ENCODE assay signal across 8 cellular contexts in genomic region chr1:7960867-7961198, GRCh38. TPM values are rescaled to one million over a fixed set of nuclear protein-coding genes. Genes with fewer than 3 reads are reported as not detected.
A peak's percentile ranks its signal among the peaks of the same experiment; 100 is the strongest.
DNase-seq lines count a peak whose midpoint lies in the region; FAIRE-seq and TF ChIP-seq lines count a peak whose summit lies in the region.

No MANE protein-coding gene starts in this region.

- peaks cover 50% of the 10 kb centered on the region for H3K4me1 Mint-ChIP-seq in activated naive CD8-positive, alpha-beta T cell treated with anti-CD3 and anti-CD28 coated beads for 36 hours

- H3K9ac ChIP-seq in keratinocyte (ENCODE audit: control insufficient read depth, extremely low read depth, insufficient read depth, low read length) (peak overlapping the region; percentile 94), stomach smooth muscle (ENCODE audit: low read length in 2 of 2) (peak overlapping the region; percentile 91 to 96)

- H3K9me1 ChIP-seq in keratinocyte (ENCODE audit: control insufficient read depth, extremely low read depth, insufficient read depth, low read length): no peaks in the 10 kb centered on the region

- H3K27me3 ChIP-seq in keratinocyte (ENCODE audit: control insufficient read depth, extremely low read depth, insufficient read depth, low read length): no peaks in the 10 kb centered on the region
- no peaks in the 10 kb centered on the region for H3K27me3 ChIP-seq in stomach smooth muscle (ENCODE audit: control insufficient read depth in 1 of 2, insufficient read depth in 2 of 2, low read length in 2 of 2)

- no peak for FAIRE-seq in keratinocyte (lab: Jason Lieb, UNC)

- peak overlapping the region; percentile 89 to 98 (median 95) for H3K4me3 ChIP-seq in keratinocyte (ENCODE audit: control insufficient read depth in 2 of 3, extremely low read depth in 1 of 3, insufficient read depth in 2 of 3, low read depth in 1 of 3, low read length in 3 of 3)
- peak overlapping the region; percentile 86 to 92 for H3K4me3 ChIP-seq in stomach smooth muscle (ENCODE audit: low read length in 2 of 2)

- H3K9me3 ChIP-seq in keratinocyte (ENCODE audit: control insufficient read depth, low read depth, low read length) (no peaks in the 10 kb centered on the region), stomach smooth muscle (ENCODE audit: control insufficient read depth in 2 of 2, low read length in 2 of 2) (no peaks in the 10 kb centered on the region)

- peaks cover 42% of the 10 kb centered on the region for H3K36me3 Mint-ChIP-seq in activated naive CD8-positive, alpha-beta T cell treated with anti-CD3 and anti-CD28 coated beads for 36 hours

- peak overlapping the region; percentile 89 for H3K4me2 ChIP-seq in keratinocyte (ENCODE audit: control insufficient read depth, extremely low read depth, insufficient read depth, low read depth, low read length)

- H3K27ac ChIP-seq in keratinocyte (ENCODE audit: control insufficient read depth, insufficient read depth, low read length) (peak overlapping the region; percentile 85), stomach smooth muscle (ENCODE audit: low read length) (peak overlapping the region; percentile 89)

- H2AFZ ChIP-seq in keratinocyte (ENCODE audit: control insufficient read depth, low read length): peak overlapping the region; percentile 94

- DNase-seq in NCI-H82 (lab: John Stamatoyannopoulos, UW) (peak; percentile 34), NCI-H82 treated with DMSO at 0.1 percent for 48 hours (lab: John Stamatoyannopoulos, UW; ENCODE audit: unreplicated experiment) (no peak), keratinocyte (ENCODE audit: low read depth, low spot score) (no peak), SW 1271 (lab: John Stamatoyannopoulos, UW) (no peak), NCI-H146 treated with DMSO at 0.1 percent for 48 hours (lab: John Stamatoyannopoulos, UW; ENCODE audit: unreplicated experiment) (no peak)
- no peak for DNase-seq in activated naive CD8-positive, alpha-beta T cell treated with anti-CD3 and anti-CD28 coated beads for 36 hours
- no peak for DNase-seq in activated effector memory CD4-positive, alpha-beta T cell treated with Interleukin-2 at 50 U/mL for 16 hours

- dilution Hi-C loops in keratinocyte (cut with MboI; ENCODE audit: extremely low pct_ligation_motif_present, low sequenced_read_pairs): no loop called here

- no peaks in the 10 kb centered on the region for H3K27me3 Mint-ChIP-seq in activated naive CD8-positive, alpha-beta T cell treated with anti-CD3 and anti-CD28 coated beads for 36 hours

- H3K4me1 ChIP-seq in keratinocyte (ENCODE audit: control insufficient read depth, extremely low read depth, insufficient read depth, low read length): peaks cover 6% of the 10 kb centered on the region
- peaks cover 10% of the 10 kb centered on the region for H3K4me1 ChIP-seq in stomach smooth muscle (ENCODE audit: control insufficient read depth, insufficient read depth, low read length)

- peak overlapping the region; percentile 97 for H3K27ac Mint-ChIP-seq in activated naive CD8-positive, alpha-beta T cell treated with anti-CD3 and anti-CD28 coated beads for 36 hours

- no peak for TF ChIP-seq CTCF in keratinocyte (optimal IDR thresholded peaks at IDR 0.05 in 1 of 3, IDR thresholded peaks at IDR 0.05 in 1 of 3, conservative IDR thresholded peaks at IDR 0.05 in 1 of 3; ENCODE audit: extremely low read depth in 1 of 3, insufficient read depth in 2 of 3, low read length in 3 of 3)

- H3K9me3 Mint-ChIP-seq in activated naive CD8-positive, alpha-beta T cell treated with anti-CD3 and anti-CD28 coated beads for 36 hours: no peaks in the 10 kb centered on the region

- H3K36me3 ChIP-seq in keratinocyte (ENCODE audit: control insufficient read depth in 2 of 2, extremely low read depth in 1 of 2, insufficient read depth in 2 of 2, low read length in 2 of 2) (peaks cover 6 to 21% of the 10 kb centered on the region in 2 experiments), stomach smooth muscle (ENCODE audit: control insufficient read depth in 2 of 2, insufficient read depth in 2 of 2, low read length in 2 of 2) (peaks cover 16 to 20% of the 10 kb centered on the region in 2 donors)

- peaks cover 3% of the 10 kb centered on the region for H4K20me1 ChIP-seq in keratinocyte (ENCODE audit: control insufficient read depth, extremely low read depth, insufficient read depth, low read length)

- peaks cover 46% of the 10 kb centered on the region for H3K79me2 ChIP-seq in keratinocyte (ENCODE audit: control insufficient read depth, insufficient read depth, low read length)

- peak overlapping the region; percentile 98 for H3K4me3 Mint-ChIP-seq in activated naive CD8-positive, alpha-beta T cell treated with anti-CD3 and anti-CD28 coated beads for 36 hours

RNA-seq across cellular contexts. Expression of gene PARK7, which starts 0.7 kb away (rescaled TPM):
- 100 to 1,000 TPM; 565 to 569 TPM for total RNA-seq in activated naive CD8-positive, alpha-beta T cell treated with anti-CD3 and anti-CD28 coated beads for 36 hours
- 296 to 502 TPM (median 471 TPM) in 3 replicates for polyA plus RNA-seq in keratinocyte
- polyA plus RNA-seq in keratinocyte (2011; ENCODE audit: low read depth): 326 TPM
- 458 and 494 TPM in 2 replicates for polyA plus RNA-seq in keratinocyte (2011; cell fraction: cytosol; rRNA removed)
- polyA plus RNA-seq in keratinocyte (2011; cell fraction: nucleus; rRNA removed): 167 and 228 TPM in 2 replicates
- 240 and 445 TPM in 2 replicates for polyA plus RNA-seq in keratinocyte (2012; ENCODE audit: low replicate concordance)
- polyA minus RNA-seq in keratinocyte: 29.1 to 162 TPM (median 72.1 TPM) in 3 replicates
- polyA minus RNA-seq in keratinocyte (2011; cell fraction: cytosol; rRNA and poly(A)+ RNA removed): 87.5 TPM
- 30.6 and 47.7 TPM in 2 replicates for polyA minus RNA-seq in keratinocyte (2011; cell fraction: nucleus; rRNA and poly(A)+ RNA removed)

RNA-seq across cellular contexts. Expression of gene TNFRSF9, which starts 20.2 kb away (rescaled TPM):
- 100 to 1,000 TPM; 146 to 149 TPM for total RNA-seq in activated naive CD8-positive, alpha-beta T cell treated with anti-CD3 and anti-CD28 coated beads for 36 hours
- 0.03 to 0.06 TPM in 2 of 3 replicates, not detected in the other for polyA plus RNA-seq in keratinocyte
- polyA plus RNA-seq in keratinocyte (2011; ENCODE audit: low read depth): not detected
- not detected in 2 replicates for polyA plus RNA-seq in keratinocyte (2011; cell fraction: cytosol; rRNA removed)
- polyA plus RNA-seq in keratinocyte (2011; cell fraction: nucleus; rRNA removed): not detected in 2 replicates
- not detected in 2 replicates for polyA plus RNA-seq in keratinocyte (2012; ENCODE audit: low replicate concordance)
- polyA minus RNA-seq in keratinocyte: 0.10 TPM in 1 of 3 replicates, not detected in the others
- not detected for polyA minus RNA-seq in keratinocyte (2011; cell fraction: cytosol; rRNA and poly(A)+ RNA removed)
- 0.11 TPM in 1 of 2 replicates, not detected in the other for polyA minus RNA-seq in keratinocyte (2011; cell fraction: nucleus; rRNA and poly(A)+ RNA removed)
